In genomic region chr12:24379493-24379892, GRCh38 we compare ENCODE assay signal across 16 cellular contexts.
"Had no signal": no experiment of that assay in that cellular context is flagged by ENCODE, and none has a peak within 500 bp of the region (broad histone marks: within the 10 kb centered on the region; RNA-seq: fewer than 3 reads in every experiment).

No MANE protein-coding gene starts in this region.

- FAIRE-seq: bronchial epithelial cell, endothelial cell of umbilical vein, small intestine had no signal

- H3K4me1 Mint-ChIP-seq: activated CD4-positive, alpha-beta memory T cell treated with anti-CD3 and anti-CD28 coated beads, Interleukin-2, amount 10 ng/mL, durations not matched to agents 7 days and 5 days; activated CD4-positive, alpha-beta T cell treated with anti-CD3 and anti-CD28 coated beads for 36 hours; activated naive CD8-positive, alpha-beta T cell treated with anti-CD3 and anti-CD28 coated beads, Interleukin-2, amount 10 ng/mL, durations not matched to agents 7 days and 5 days; stimulated activated effector memory CD8-positive, alpha-beta T cell treated with anti-CD3 and anti-CD28 coated beads, Interleukin-12 subunit alpha, Interleukin-12 subunit beta, amount 100 ng/mL, for 72 hours had no signal

- H3K4me3 ChIP-seq: suprapubic skin, upper lobe of right lung had no signal

- H3K27me3 Mint-ChIP-seq: activated CD4-positive, alpha-beta memory T cell treated with anti-CD3 and anti-CD28 coated beads, Interleukin-2, amount 10 ng/mL, durations not matched to agents 7 days and 5 days; activated CD4-positive, alpha-beta T cell treated with anti-CD3 and anti-CD28 coated beads for 36 hours; activated naive CD8-positive, alpha-beta T cell treated with anti-CD3 and anti-CD28 coated beads, Interleukin-2, amount 10 ng/mL, durations not matched to agents 7 days and 5 days had no signal

- H3K27ac Mint-ChIP-seq: activated CD4-positive, alpha-beta memory T cell treated with anti-CD3 and anti-CD28 coated beads, Interleukin-2, amount 10 ng/mL, durations not matched to agents 7 days and 5 days; activated CD4-positive, alpha-beta T cell treated with anti-CD3 and anti-CD28 coated beads for 36 hours; activated naive CD8-positive, alpha-beta T cell treated with anti-CD3 and anti-CD28 coated beads, Interleukin-2, amount 10 ng/mL, durations not matched to agents 7 days and 5 days; mesothelial cell of epicardium; stimulated activated effector memory CD8-positive, alpha-beta T cell treated with anti-CD3 and anti-CD28 coated beads, Interleukin-12 subunit alpha, Interleukin-12 subunit beta, amount 100 ng/mL, for 72 hours had no signal

- H3K27me3 ChIP-seq: heart right ventricle, neutrophil, right atrium auricular region, suprapubic skin, upper lobe of right lung had no signal

- DNase-seq: activated CD4-positive, alpha-beta memory T cell treated with anti-CD3 and anti-CD28 coated beads, Interleukin-2, amount 10 ng/mL, durations not matched to agents 7 days and 5 days; activated CD4-positive, alpha-beta T cell treated with anti-CD3 and anti-CD28 coated beads for 36 hours; activated gamma-delta T cell; activated naive CD8-positive, alpha-beta T cell treated with anti-CD3 and anti-CD28 coated beads, Interleukin-2, amount 10 ng/mL, durations not matched to agents 7 days and 5 days; activated T-cell treated with anti-CD3 and anti-CD28 coated beads, Interleukin-2, amount 50 U/mL, for 48 hours; heart right ventricle; small intestine; T-helper 9 cell; upper lobe of right lung had no signal

- H3K9me3 ChIP-seq: heart right ventricle, neutrophil, right atrium auricular region, suprapubic skin, upper lobe of right lung had no signal

- H3K27ac ChIP-seq: heart right ventricle, neutrophil, right atrium auricular region, suprapubic skin, upper lobe of right lung had no signal

- H3K36me3 ChIP-seq: heart right ventricle, neutrophil, right atrium auricular region, suprapubic skin, upper lobe of right lung had no signal

- H3K36me3 Mint-ChIP-seq: activated naive CD8-positive, alpha-beta T cell treated with anti-CD3 and anti-CD28 coated beads, Interleukin-2, amount 10 ng/mL, durations not matched to agents 7 days and 5 days; stimulated activated effector memory CD8-positive, alpha-beta T cell treated with anti-CD3 and anti-CD28 coated beads, Interleukin-12 subunit alpha, Interleukin-12 subunit beta, amount 100 ng/mL, for 72 hours had no signal

- ATAC-seq: activated CD4-positive, alpha-beta T cell treated with anti-CD3 and anti-CD28 coated beads for 36 hours; heart right ventricle; upper lobe of right lung had no signal

- H3K4me3 Mint-ChIP-seq: activated CD4-positive, alpha-beta memory T cell treated with anti-CD3 and anti-CD28 coated beads, Interleukin-2, amount 10 ng/mL, durations not matched to agents 7 days and 5 days; activated CD4-positive, alpha-beta T cell treated with anti-CD3 and anti-CD28 coated beads for 36 hours; activated naive CD8-positive, alpha-beta T cell treated with anti-CD3 and anti-CD28 coated beads, Interleukin-2, amount 10 ng/mL, durations not matched to agents 7 days and 5 days; mesothelial cell of epicardium; stimulated activated effector memory CD8-positive, alpha-beta T cell treated with anti-CD3 and anti-CD28 coated beads, Interleukin-12 subunit alpha, Interleukin-12 subunit beta, amount 100 ng/mL, for 72 hours had no signal

- H3K4me1 ChIP-seq: upper lobe of right lung had no signal
